In genomic region chr17:32523017-32523680, GRCh38 we compare ENCODE assay signal across 8 cellular contexts.
DNase-seq lines count a peak whose midpoint lies in the region; ATAC-seq, FAIRE-seq and TF ChIP-seq lines count a peak whose summit lies in the region.

No MANE protein-coding gene starts in this region.

- H3K27ac ChIP-seq in BLaER1 (peak overlapping the region; percentile 81), brain microvascular endothelial cell (no peak overlapping the region)

- in situ Hi-C loops in brain microvascular endothelial cell (cut with HindIII; ENCODE audit: low pct_ligation_motif_present, low sequenced_read_pairs): no loop called here

- FAIRE-seq in GM19239 (lab: Jason Lieb, UNC): peak; percentile 100

- H4K20me1 ChIP-seq in BLaER1: no peaks in the 10 kb centered on the region

- H3K27me3 ChIP-seq in BLaER1 (no peaks in the 10 kb centered on the region), brain microvascular endothelial cell (replicated peaks) (no peaks in the 10 kb centered on the region)

- TF ChIP-seq CTCF in brain microvascular endothelial cell (IDR thresholded peaks at IDR 0.05; ENCODE audit: low read depth, low read length, missing control alignments): no peak

- peak overlapping the region; percentile 73 for H3K4me2 ChIP-seq in BLaER1

- ATAC-seq in HG03135 (IDR thresholded peaks at IDR 0.05; ENCODE audit: unreplicated experiment) (peak; percentile 50), GM18519 (IDR thresholded peaks at IDR 0.05; ENCODE audit: low FRiP score, unreplicated experiment) (no peak)

- peak; percentile 72 for DNase-seq in GM19239 (ENCODE audit: insufficient read length, low spot score)
- DNase-seq in activated T-cell treated with anti-CD3 and anti-CD28 coated beads, Interleukin-2, amount 50 U/mL, for 48 hours: peak; percentile 67
- no peak for DNase-seq in NCI-H128 (lab: John Stamatoyannopoulos, UW; ENCODE audit: unreplicated experiment)
- no peak for DNase-seq in brain microvascular endothelial cell
- DNase-seq in amygdala (lab: John Stamatoyannopoulos, UW): no peak

- no peaks in the 10 kb centered on the region for H3K9me3 ChIP-seq in BLaER1

- H3K9ac ChIP-seq in BLaER1: peak overlapping the region; percentile 30; the same call in 1 of the 2 replicates

- H3K4me1 ChIP-seq in BLaER1: peaks cover 97% of the 10 kb centered on the region

- H3K4me3 ChIP-seq in BLaER1 (no peak overlapping the region; the same call in 1 of the 2 replicates), brain microvascular endothelial cell (ENCODE audit: low read depth, low read length) (no peak overlapping the region)

- no peaks in the 10 kb centered on the region for H3K36me3 ChIP-seq in BLaER1
- no peaks in the 10 kb centered on the region for H3K36me3 ChIP-seq in brain microvascular endothelial cell (replicated peaks)

Comparison
In these comparisons a context has a peak if more than half of its experiments do, and no peak if none do; other contexts are left out.
1. DNase-seq: peak in GM19239 (single experiment) and activated T-cell treated with anti-CD3 and anti-CD28 coated beads, Interleukin-2, amount 50 U/mL, for 48 hours (2 of 2); none in NCI-H128 (single experiment), brain microvascular endothelial cell (single experiment) and amygdala (0 of 56).